In genomic region chr16:57245472-57246113, GRCh38 we compare ENCODE assay signal across 1 cellular context.
TF ChIP-seq lines count a peak whose summit lies in the region.

No MANE protein-coding gene starts in this region.

TF ChIP-seq in GM12878, 131 proteins besides CTCF, POLR2A, EP300 and RAD21:
- no peak for TF ChIP-seq NKRF (conservative IDR thresholded peaks at IDR 0.05)
- 0 out of 2 replicates have a peak, but pooled peaks have one; percentile 11 for TF ChIP-seq PKNOX1 (IDR thresholded peaks at IDR 0.05)
- TF ChIP-seq BHLHE40 (IDR thresholded peaks at IDR 0.05; ENCODE audit: borderline replicate concordance in 1 of 2, low read depth in 2 of 2, low read length in 1 of 2): peak; percentile 42 to 52; a peak in 1 of 4 replicates
